8 cellular contexts compared by ENCODE assay signal in genomic region chr11:7892751-7893356, GRCh38. TPM values are rescaled to one million over a fixed set of nuclear protein-coding genes. Genes with fewer than 3 reads are reported as not detected.
A peak's percentile ranks its signal among the peaks of the same experiment; 100 is the strongest.
DNase-seq lines count a peak whose midpoint lies in the region; ATAC-seq and TF ChIP-seq lines count a peak whose summit lies in the region.

No MANE protein-coding gene starts in this region.

- H3K27me3 Mint-ChIP-seq in activated CD4-positive, alpha-beta T cell treated with anti-CD3 and anti-CD28 coated beads for 36 hours, result peaks cover 9% of the 10 kb centered on the region

- peaks cover 43% of the 10 kb centered on the region for H3K4me1 ChIP-seq in OCI-LY7 (ENCODE audit: insufficient read depth, low read length, poor library complexity, severe bottlenecking)

- BruUV-seq in OCI-LY7 (replicated peaks; lab: Mats Ljungman, UMichigan), result no TSS peak

- H3K27ac ChIP-seq in OCI-LY7 (ENCODE audit: low read depth, low read length, poor library complexity, severe bottlenecking), result peak overlapping the region; percentile 74

- CTCF ChIA-PET in activated CD4-positive, alpha-beta T cell treated with anti-CD3 and anti-CD28 coated beads for 36 hours (lab: Charles Lee), result interaction anchor here (0.6 to 7.0 kb wide), 10 partner anchors 10 to 206 kb away, joined by 3 to 70 read pairs (median 5); partner anchors contain the start of gene EIF3F
- CTCF ChIA-PET in OCI-LY7 (lab: Charles Lee; ENCODE audit: unreplicated experiment), result interaction anchor here (0.8 to 4.9 kb wide), 3 partner anchors 43 to 97 kb away, joined by 3 to 42 read pairs (median 6); partner anchors contain the start of gene EIF3F

- H3K79me2 ChIP-seq in OCI-LY7 (ENCODE audit: insufficient read depth, low read depth, low read length), result no peaks in the 10 kb centered on the region

- H3K9me2 ChIP-seq in OCI-LY7 (ENCODE audit: insufficient read depth, low read length), result no peaks in the 10 kb centered on the region

- no peaks in the 10 kb centered on the region for H4K20me1 ChIP-seq in OCI-LY7 (ENCODE audit: insufficient read depth, low read length)

- TF ChIP-seq CTCF in OCI-LY7 (conservative IDR thresholded peaks at IDR 0.05; ENCODE audit: low read length) (peak; percentile 91), choroid plexus epithelial cell (conservative IDR thresholded peaks at IDR 0.05; ENCODE audit: low read depth, low read length) (peak; percentile 69)

- H3K27ac Mint-ChIP-seq in activated CD4-positive, alpha-beta T cell treated with anti-CD3 and anti-CD28 coated beads for 36 hours, result peak overlapping the region; percentile 14

- peak overlapping the region; percentile 94 for H2AFZ ChIP-seq in OCI-LY7 (ENCODE audit: low read length)

- peak overlapping the region; percentile 32 for H3K4me3 ChIP-seq in OCI-LY7 (ENCODE audit: low read depth, low read length, poor library complexity, severe bottlenecking)
- H3K4me3 ChIP-seq in choroid plexus epithelial cell (ENCODE audit: low read depth, low read length), result no peak overlapping the region

- H3K9me3 Mint-ChIP-seq in activated CD4-positive, alpha-beta T cell treated with anti-CD3 and anti-CD28 coated beads for 36 hours (ENCODE audit: low read depth), result no peaks in the 10 kb centered on the region

- H3K36me3 ChIP-seq in OCI-LY7 (ENCODE audit: insufficient read depth, low read length), result no peaks in the 10 kb centered on the region

- H3K4me2 ChIP-seq in OCI-LY7 (ENCODE audit: low read length), result peak overlapping the region; percentile 58

- intact Hi-C loops in activated CD4-positive, alpha-beta T cell treated with anti-CD3 and anti-CD28 coated beads for 36 hours (cut with DNase I, micrococcal nuclease), result loop anchor here (1.0 to 10.0 kb wide), 4 partner anchors 94 to 206 kb away; partner anchors contain the start of gene EIF3F (in 2 of the 2)
- intact Hi-C loops in OCI-LY7 (cut with micrococcal nuclease; ENCODE audit: unreplicated experiment), result loop anchor here (1.0 to 2.0 kb wide), 3 partner anchors 94 to 206 kb away; partner anchors contain the start of gene EIF3F

- peak; percentile 75 for ATAC-seq in activated CD4-positive, alpha-beta T cell treated with anti-CD3 and anti-CD28 coated beads for 36 hours
- peak; percentile 61 for ATAC-seq in GM21515 (IDR thresholded peaks at IDR 0.05; ENCODE audit: unreplicated experiment)

- H3K4me3 Mint-ChIP-seq in activated CD4-positive, alpha-beta T cell treated with anti-CD3 and anti-CD28 coated beads for 36 hours, result no peak overlapping the region

- no peaks in the 10 kb centered on the region for H3K9me3 ChIP-seq in OCI-LY7 (ENCODE audit: low read length)

- H3K36me3 Mint-ChIP-seq in activated CD4-positive, alpha-beta T cell treated with anti-CD3 and anti-CD28 coated beads for 36 hours (ENCODE audit: low read depth), result no peaks in the 10 kb centered on the region

- POLR2A ChIA-PET in activated CD4-positive, alpha-beta T cell treated with anti-CD3 and anti-CD28 coated beads for 36 hours (lab: Charles Lee), result no interaction called here
- POLR2A ChIA-PET in OCI-LY7 (lab: Charles Lee), result interaction anchor here (1.0 to 3.5 kb wide), 7 partner anchors 10 to 97 kb away, joined by 3 to 26 read pairs (median 5); partner anchors contain the start of gene EIF3F

- peaks cover 4% of the 10 kb centered on the region for H3K4me1 Mint-ChIP-seq in activated CD4-positive, alpha-beta T cell treated with anti-CD3 and anti-CD28 coated beads for 36 hours

- DNase-seq in activated CD4-positive, alpha-beta T cell treated with anti-CD3 and anti-CD28 coated beads for 36 hours, result no peak
- no peak for DNase-seq in activated CD4-positive, alpha-beta T cell treated with anti-CD3 and anti-CD28 coated beads, Interleukin-2, amount 50 U/mL, for 4 hours
- peak; percentile 53 for DNase-seq in HPDE6-E6E7 (ENCODE audit: extremely low spot score)
- DNase-seq in OCI-LY7 (ENCODE audit: low spot score), result peak; percentile 84
- peak; percentile 83 for DNase-seq in choroid plexus epithelial cell (ENCODE audit: low read depth)
- DNase-seq in lung microvascular endothelial cell (ENCODE audit: low read depth in 2 of 2), result peak; percentile 69 to 71
- DNase-seq in NCI-H128 (lab: John Stamatoyannopoulos, UW; ENCODE audit: unreplicated experiment), result no peak

RNA-seq across cellular contexts. Expression of gene OR10A6, which starts 38.2 kb away (rescaled TPM):
- total RNA-seq in activated CD4-positive, alpha-beta T cell treated with anti-CD3 and anti-CD28 coated beads for 36 hours, result not detected
- not detected in 2 replicates for total RNA-seq in OCI-LY7 (2014; rRNA removed; shearing (Covaris generic))
- not detected in 2 replicates for total RNA-seq in OCI-LY7 (2022)
- not detected in 2 replicates for total RNA-seq in lung microvascular endothelial cell

RNA-seq across cellular contexts. Expression of gene OR10A3, which starts 48.7 kb away (rescaled TPM):
- total RNA-seq in activated CD4-positive, alpha-beta T cell treated with anti-CD3 and anti-CD28 coated beads for 36 hours, result not detected
- not detected in 2 replicates for total RNA-seq in OCI-LY7 (2014; rRNA removed; shearing (Covaris generic))
- total RNA-seq in OCI-LY7 (2022) (not detected in 2 replicates), lung microvascular endothelial cell (not detected in 2 replicates)

Comparison
In these comparisons a context has a peak if more than half of its experiments do, and no peak if none do; other contexts are left out.
1. DNase-seq: peak in HPDE6-E6E7 (single experiment), OCI-LY7 (single experiment), choroid plexus epithelial cell (single experiment) and lung microvascular endothelial cell (2 of 2); none in activated CD4-positive, alpha-beta T cell treated with anti-CD3 and anti-CD28 coated beads for 36 hours (single experiment), activated CD4-positive, alpha-beta T cell treated with anti-CD3 and anti-CD28 coated beads, Interleukin-2, amount 50 U/mL, for 4 hours (0 of 2) and NCI-H128 (single experiment).